8 cellular contexts compared by ENCODE assay signal in genomic region chr22:22687638-22688500, GRCh38. TPM values are rescaled to one million over a fixed set of nuclear protein-coding genes. Genes with fewer than 3 reads are reported as not detected.
A peak's percentile ranks its signal among the peaks of the same experiment; 100 is the strongest.
DNase-seq lines count a peak whose midpoint lies in the region; ATAC-seq, FAIRE-seq and TF ChIP-seq lines count a peak whose summit lies in the region.

No MANE protein-coding gene starts in this region.

- BruUV-seq in Caco-2 (replicated peaks; lab: Mats Ljungman, UMichigan), result no TSS peak

- CTCF ChIA-PET in Caco-2 (lab: Charles Lee), result interaction anchor here (0.8 kb wide), 1 partner anchor 15 kb away, joined by 3 read pairs; no protein-coding TSS in a partner anchor

- H3K36me3 ChIP-seq in Caco-2 (ENCODE audit: control insufficient read depth, insufficient read depth, low read length), result no peaks in the 10 kb centered on the region
- H3K36me3 ChIP-seq in Peyer's patch, result no peaks in the 10 kb centered on the region
- no peaks in the 10 kb centered on the region for H3K36me3 ChIP-seq in colonic mucosa
- H3K36me3 ChIP-seq in liver (ENCODE audit: control insufficient read depth in 4 of 4, insufficient read depth in 3 of 4, low read depth in 1 of 4, low read length in 3 of 4), result no peaks in the 10 kb centered on the region

- H3K4me3 Mint-ChIP-seq in Caco-2 (ENCODE audit: unreplicated experiment), result no peak overlapping the region

- no peak overlapping the region for H3K27ac Mint-ChIP-seq in Caco-2 (ENCODE audit: unreplicated experiment)

- H3K4me1 Mint-ChIP-seq in Caco-2 (ENCODE audit: low read depth, unreplicated experiment), result peaks cover 18% of the 10 kb centered on the region

- H3K9ac ChIP-seq in colonic mucosa (ENCODE audit: low read depth in 2 of 2, low read length in 2 of 2), result no peak overlapping the region
- no peak overlapping the region for H3K9ac ChIP-seq in liver (ENCODE audit: low read depth in 1 of 2, low read length in 2 of 2)

- no peak for ATAC-seq in GM21528 (IDR thresholded peaks at IDR 0.05; ENCODE audit: low FRiP score, unreplicated experiment)
- ATAC-seq in HG03108 (IDR thresholded peaks at IDR 0.05; ENCODE audit: unreplicated experiment), result no peak

- no peaks in the 10 kb centered on the region for H3K9me3 ChIP-seq in Caco-2
- H3K9me3 ChIP-seq in Peyer's patch, result no peaks in the 10 kb centered on the region
- H3K9me3 ChIP-seq in colonic mucosa, result no peaks in the 10 kb centered on the region
- H3K9me3 ChIP-seq in liver (ENCODE audit: control insufficient read depth in 4 of 4, low read length in 3 of 4), result no peaks in the 10 kb centered on the region

- no peaks in the 10 kb centered on the region for H3K36me3 Mint-ChIP-seq in Caco-2 (ENCODE audit: insufficient read depth, unreplicated experiment)

- H3K27ac ChIP-seq in Peyer's patch, result peak overlapping the region in 1 of 4 donors; percentile 73
- H3K27ac ChIP-seq in colonic mucosa, result no peak overlapping the region
- H3K27ac ChIP-seq in liver (ENCODE audit: low read depth in 1 of 2, low read length in 2 of 2), result no peak overlapping the region

- no peak overlapping the region for H3K4me3 ChIP-seq in Caco-2 (ENCODE audit: low read depth, low read length)
- no peak overlapping the region for H3K4me3 ChIP-seq in Peyer's patch
- no peak overlapping the region for H3K4me3 ChIP-seq in colonic mucosa
- H3K4me3 ChIP-seq in liver (ENCODE audit: low read depth in 1 of 3, low read length in 3 of 3), result no peak overlapping the region

- DNase-seq in Caco-2 (peak; percentile 58 to 61), H54 (ENCODE audit: insufficient read length, low spot score) (peak; percentile 14), Peyer's patch (peak in 2 of 3 donors; percentile 39 to 80), colonic mucosa (peak; percentile 48), urothelium cell line (ENCODE audit: low spot score) (peak; percentile 59)

- intact Hi-C loops in Caco-2 (cut with micrococcal nuclease; ENCODE audit: unreplicated experiment) (loop anchor here (1.0 kb wide), 2 partner anchors 22 to 94 kb away; no protein-coding TSS in a partner anchor), colonic mucosa (cut with DNase I) (no loop called here)

- WGBS in liver, result 81% methylated on average over 4 of the region's 4 CpGs

- H3K4me1 ChIP-seq in Caco-2 (peaks cover 20% of the 10 kb centered on the region), Peyer's patch (peaks cover 0 to 28% (median 14%) of the 10 kb centered on the region in 4 donors), colonic mucosa (peaks cover 3% of the 10 kb centered on the region), liver (ENCODE audit: control insufficient read depth in 4 of 4, insufficient read depth in 4 of 4, low read length in 3 of 4) (peaks cover 10 to 31% (median 23%) of the 10 kb centered on the region in 4 donors)

- POLR2A ChIA-PET in Caco-2 (lab: Charles Lee), result no interaction called here

- no peaks in the 10 kb centered on the region for H3K27me3 ChIP-seq in Caco-2 (replicated peaks; ENCODE audit: control insufficient read depth, insufficient read depth, low read length)
- H3K27me3 ChIP-seq in Peyer's patch, result no peaks in the 10 kb centered on the region
- no peaks in the 10 kb centered on the region for H3K27me3 ChIP-seq in colonic mucosa
- H3K27me3 ChIP-seq in liver (ENCODE audit: control insufficient read depth in 4 of 4, insufficient read depth in 4 of 4, low read length in 3 of 4), result no peaks in the 10 kb centered on the region

- TF ChIP-seq POLR2A in H54 (IDR thresholded peaks at IDR 0.05; ENCODE audit: low read depth, low read length) (no peak), Peyer's patch (IDR thresholded peaks at IDR 0.05) (no peak)

- no peak for FAIRE-seq in H54 (lab: Jason Lieb, UNC)
- peak; percentile 97 for FAIRE-seq in urothelium cell line (lab: Jason Lieb, UNC)

- TF ChIP-seq RAD21 in liver (IDR thresholded peaks at IDR 0.05), result peak; percentile 78 to 82

- TF ChIP-seq CTCF in Caco-2 (IDR thresholded peaks at IDR 0.05; ENCODE audit: insufficient read depth in 1 of 2, low read depth in 1 of 2, low read length in 1 of 2, severe bottlenecking in 1 of 2, unreplicated experiment in 1 of 2) (peak; percentile 71 to 81), Peyer's patch (IDR thresholded peaks at IDR 0.05) (peak; percentile 41 to 75 (median 60)), colonic mucosa (IDR thresholded peaks at IDR 0.05) (peak; percentile 70), liver (IDR thresholded peaks at IDR 0.05; ENCODE audit: low read depth, low read length, missing input control) (peak; percentile 74)

- H3K9me3 Mint-ChIP-seq in Caco-2 (ENCODE audit: unreplicated experiment), result no peaks in the 10 kb centered on the region

- H3K27me3 Mint-ChIP-seq in Caco-2 (ENCODE audit: insufficient read depth, unreplicated experiment), result no peaks in the 10 kb centered on the region

TF ChIP-seq in liver, 16 proteins besides CTCF, POLR2A, EP300 and RAD21:
- TF ChIP-seq YY1 (IDR thresholded peaks at IDR 0.05) (no peak), EGR1 (IDR thresholded peaks at IDR 0.05; ENCODE audit: low read depth in 2 of 2) (no peak), FOXA1 (IDR thresholded peaks at IDR 0.05) (no peak), HNF4G (IDR thresholded peaks at IDR 0.05) (no peak), ZBTB33 (IDR thresholded peaks at IDR 0.05) (no peak), SP1 (IDR thresholded peaks at IDR 0.05) (no peak), GABPA (IDR thresholded peaks at IDR 0.05 in 1 of 2, conservative IDR thresholded peaks at IDR 0.05 in 1 of 2) (no peak), RXRA (IDR thresholded peaks at IDR 0.05) (no peak), ATF3 (IDR thresholded peaks at IDR 0.05) (no peak), MAX (IDR thresholded peaks at IDR 0.05) (no peak), FOXA2 (IDR thresholded peaks at IDR 0.05) (no peak), REST (IDR thresholded peaks at IDR 0.05) (no peak), NR2F2 (IDR thresholded peaks at IDR 0.05) (no peak), JUND (IDR thresholded peaks at IDR 0.05) (no peak), TAF1 (conservative IDR thresholded peaks at IDR 0.05) (no peak), HNF4A (conservative IDR thresholded peaks at IDR 0.05) (no peak)
TF ChIP-seq in liver: peak in this region for 0.

RNA-seq across cellular contexts. Expression of gene GGTLC2, which starts 43.5 kb away (rescaled TPM):
- total RNA-seq in Caco-2 (2022), result 0.34 TPM in 1 of 2 replicates, not detected in the other
- not detected for total RNA-seq in Peyer's patch
- total RNA-seq in colonic mucosa, result not detected
- total RNA-seq in liver, result not detected
- not detected for polyA plus RNA-seq in liver
